18 cellular contexts compared by ENCODE assay signal in the genomic region with DNA sequence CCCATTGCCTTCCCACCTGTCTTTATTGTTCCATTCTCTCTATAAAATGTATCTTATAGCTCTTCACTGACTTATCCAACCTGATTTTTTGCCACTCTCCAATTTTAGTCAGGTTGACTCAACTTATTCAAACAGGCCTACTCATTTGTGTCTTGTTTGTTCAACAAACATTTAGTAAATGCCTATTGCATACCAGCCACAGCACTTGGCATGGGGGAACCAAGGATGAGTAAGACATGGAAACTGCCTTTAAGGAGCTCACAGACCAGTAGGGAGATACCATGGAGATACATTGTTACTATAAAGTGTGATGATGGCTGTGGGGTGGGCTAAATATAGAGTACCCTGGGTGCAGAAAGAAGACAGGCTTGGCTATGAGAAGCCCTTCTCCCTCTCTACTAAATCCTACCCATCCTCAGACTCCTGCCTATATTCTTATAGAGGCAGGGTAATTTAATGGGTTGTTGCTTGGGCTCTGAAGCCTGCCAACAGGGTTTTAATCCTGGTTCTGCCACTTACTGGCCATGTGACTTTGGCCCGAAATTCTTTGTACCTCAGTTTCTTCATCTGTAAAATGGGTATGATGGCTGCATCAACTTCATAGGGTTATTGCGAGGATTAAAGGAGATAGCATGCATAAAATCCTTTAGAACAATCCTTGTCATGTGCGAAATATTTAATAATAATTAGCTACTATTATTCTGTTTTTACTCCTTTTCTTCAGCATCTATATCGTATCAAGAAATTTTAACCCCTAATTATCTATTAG.
DNase-seq lines count a peak whose midpoint lies in the region; ATAC-seq, FAIRE-seq and TF ChIP-seq lines count a peak whose summit lies in the region.
"Had no signal": no experiment of that assay in that cellular context is flagged by ENCODE, and none has a peak within 500 bp of the region (broad histone marks: within the 10 kb centered on the region; RNA-seq: fewer than 3 reads in every experiment).

No MANE protein-coding gene starts in this region.

- POLR2A ChIA-PET in K562 (lab: Yijun Ruan, JAX), result interaction anchor here (0.8 kb wide), 1 partner anchor 23 kb away, joined by 3 read pairs; no protein-coding TSS in a partner anchor
- POLR2A ChIA-PET in HepG2 (lab: Yijun Ruan, JAX), result no interaction called here
- POLR2A ChIA-PET in CD4-positive, alpha-beta T cell (lab: Charles Lee), result no interaction called here

- H3K4me3 ChIP-seq in MG63 (no peak overlapping the region), K562 (no peak overlapping the region), HepG2 (replicated peaks in 1 of 3; ENCODE audit: insufficient read depth in 1 of 3, low read depth in 2 of 3, low read length in 3 of 3) (no peak overlapping the region), Karpas-422 (ENCODE audit: low read length) (no peak overlapping the region)
- H3K4me3 ChIP-seq in effector memory CD4-positive, alpha-beta T cell (ENCODE audit: insufficient read depth, low read depth, low read length, poor library complexity, severe bottlenecking), result no peak overlapping the region
- H3K4me3 ChIP-seq: BLaER1, HAP-1, SK-N-MC had no signal

- no peaks in the 10 kb centered on the region for H3K36me3 ChIP-seq in MG63
- H3K36me3 ChIP-seq in K562 (ENCODE audit: control insufficient read depth, insufficient read depth, low read length), result no peaks in the 10 kb centered on the region
- no peaks in the 10 kb centered on the region for H3K36me3 ChIP-seq in HepG2 (replicated peaks in 1 of 2; ENCODE audit: control insufficient read depth in 1 of 2, insufficient read depth in 2 of 2, low read length in 2 of 2)
- no peaks in the 10 kb centered on the region for H3K36me3 ChIP-seq in Karpas-422 (ENCODE audit: insufficient read depth, low read length)
- H3K36me3 ChIP-seq in effector memory CD4-positive, alpha-beta T cell (ENCODE audit: control insufficient read depth, insufficient read depth, low read length), result no peaks in the 10 kb centered on the region
- H3K36me3 ChIP-seq: BLaER1, HAP-1 had no signal

- no peak overlapping the region for H3K4me2 ChIP-seq in K562 (ENCODE audit: insufficient read depth, low read length)
- H3K4me2 ChIP-seq in HepG2 (ENCODE audit: low read depth, low read length), result no peak overlapping the region
- H3K4me2 ChIP-seq in Karpas-422 (ENCODE audit: low read depth, low read length, poor library complexity, severe bottlenecking), result no peak overlapping the region
- H3K4me2 ChIP-seq: BLaER1 had no signal

- FAIRE-seq in K562 (lab: Jason Lieb, UNC) (no peak), HepG2 (lab: Jason Lieb, UNC) (no peak)
- FAIRE-seq: GM19239, HTR-8/SVneo had no signal

- H3K9me3 ChIP-seq in MG63, result no peaks in the 10 kb centered on the region
- no peaks in the 10 kb centered on the region for H3K9me3 ChIP-seq in K562 (replicated peaks; ENCODE audit: control insufficient read depth, insufficient read depth, low read depth, low read length)
- no peaks in the 10 kb centered on the region for H3K9me3 ChIP-seq in HepG2 (ENCODE audit: low read length)
- no peaks in the 10 kb centered on the region for H3K9me3 ChIP-seq in Karpas-422 (ENCODE audit: low read length)
- no peaks in the 10 kb centered on the region for H3K9me3 ChIP-seq in CD4-positive, alpha-beta T cell (ENCODE audit: control insufficient read depth, low read length)
- H3K9me3 ChIP-seq in effector memory CD4-positive, alpha-beta T cell (ENCODE audit: control insufficient read depth, low read length), result no peaks in the 10 kb centered on the region
- H3K9me3 ChIP-seq: BLaER1, HAP-1 had no signal

- no peaks in the 10 kb centered on the region for H3K36me3 Mint-ChIP-seq in CD4-positive, alpha-beta T cell (ENCODE audit: low read depth)

- H3K27me3 ChIP-seq in MG63 (peaks cover 45% of the 10 kb centered on the region), K562 (ENCODE audit: control insufficient read depth in 2 of 2, insufficient read depth in 2 of 2, low read length in 2 of 2) (peaks cover 0 to 7% of the 10 kb centered on the region in 2 experiments; a peak in 2 of 5 replicates), HepG2 (ENCODE audit: control insufficient read depth in 1 of 2, insufficient read depth in 2 of 2, low read length in 2 of 2) (peaks cover 0 to 16% of the 10 kb centered on the region in 2 experiments; a peak in 1 of 5 replicates), Karpas-422 (ENCODE audit: low read length) (no peaks in the 10 kb centered on the region)
- peaks cover 9% of the 10 kb centered on the region for H3K27me3 ChIP-seq in CD4-positive, alpha-beta T cell (ENCODE audit: control insufficient read depth, insufficient read depth, low read length)
- H3K27me3 ChIP-seq in effector memory CD4-positive, alpha-beta T cell (replicated peaks; ENCODE audit: control insufficient read depth, insufficient read depth, low read length, poor library complexity, severe bottlenecking), result no peaks in the 10 kb centered on the region
- H3K27me3 ChIP-seq: BLaER1 had no signal

- no peak overlapping the region for H3K27ac ChIP-seq in K562 (ENCODE audit: extremely low read depth, low read depth, low read length)
- H3K27ac ChIP-seq in HepG2 (ENCODE audit: extremely low read length, insufficient read depth, low read length), result no peak overlapping the region
- no peak overlapping the region for H3K27ac ChIP-seq in Karpas-422 (ENCODE audit: low read length)
- no peak overlapping the region for H3K27ac ChIP-seq in CD4-positive, alpha-beta T cell (ENCODE audit: low read depth, low read length)
- no peak overlapping the region for H3K27ac ChIP-seq in effector memory CD4-positive, alpha-beta T cell (ENCODE audit: insufficient read depth, low read length, poor library complexity, severe bottlenecking)
- H3K27ac ChIP-seq: BLaER1, HL-60, SK-N-MC had no signal

- H3K9ac ChIP-seq in K562 (ENCODE audit: insufficient read depth in 1 of 2, low read depth in 2 of 2, low read length in 2 of 2), result no peak overlapping the region
- H3K9ac ChIP-seq in HepG2 (ENCODE audit: insufficient read depth, low read depth, low read length), result no peak overlapping the region
- no peak overlapping the region for H3K9ac ChIP-seq in Karpas-422 (ENCODE audit: low read length)
- H3K9ac ChIP-seq: BLaER1 had no signal

- H2AFZ ChIP-seq in K562 (ENCODE audit: low read depth, low read length) (no peak overlapping the region), HepG2 (ENCODE audit: low read length) (no peak overlapping the region), Karpas-422 (ENCODE audit: low read length) (no peak overlapping the region)

- no peaks in the 10 kb centered on the region for H3K9me1 ChIP-seq in K562 (ENCODE audit: control insufficient read depth, insufficient read depth, low read length)

- intact Hi-C loops in K562 (cut with micrococcal nuclease), result no loop called here
- intact Hi-C loops in HepG2 (cut with micrococcal nuclease; ENCODE audit: unreplicated experiment), result no loop called here
- intact Hi-C loops in CD4-positive, alpha-beta T cell (cut with DNase I, micrococcal nuclease), result no loop called here

- no peak overlapping the region for H3K4me3 Mint-ChIP-seq in CD4-positive, alpha-beta T cell

- H3K9me3 Mint-ChIP-seq in CD4-positive, alpha-beta T cell, result no peaks in the 10 kb centered on the region

- TF ChIP-seq EP300 in K562 (IDR thresholded peaks at IDR 0.05; ENCODE audit: low read length), result no peak
- no peak for TF ChIP-seq EP300 in HepG2 (IDR thresholded peaks at IDR 0.05; ENCODE audit: low read depth in 2 of 2, low read length in 2 of 2)
- no peak for TF ChIP-seq EP300 in HepG2 (CRISPR knock-in tag; IDR thresholded peaks at IDR 0.05; ENCODE audit: borderline replicate concordance)

- WGBS in K562 (ENCODE audit: insufficient coverage, low coverage, missing lambda C conversion rate), result 0% methylated on average over 4 of the region's 4 CpGs
- 23% methylated on average over 4 of the region's 4 CpGs for WGBS in HepG2 (ENCODE audit: low lambda C conversion rate)

- H3K4me1 ChIP-seq in K562 (replicated peaks in 1 of 2; ENCODE audit: control insufficient read depth in 2 of 2, insufficient read depth in 2 of 2, low read length in 2 of 2) (no peaks in the 10 kb centered on the region), HepG2 (ENCODE audit: insufficient read depth, low read length) (no peaks in the 10 kb centered on the region), Karpas-422 (ENCODE audit: low read length) (no peaks in the 10 kb centered on the region)
- H3K4me1 ChIP-seq in effector memory CD4-positive, alpha-beta T cell (ENCODE audit: control insufficient read depth, insufficient read depth, low read length, poor library complexity, severe bottlenecking), result no peaks in the 10 kb centered on the region
- H3K4me1 ChIP-seq: BLaER1, HAP-1 had no signal

- no peaks in the 10 kb centered on the region for H3K9me2 ChIP-seq in Karpas-422 (replicated peaks; ENCODE audit: insufficient read depth, low read length)

- ATAC-seq in K562 (no peak), HepG2 (no peak)
- ATAC-seq in CD4-positive, alpha-beta T cell (ENCODE audit: poor library complexity), result no peak

- CTCF ChIA-PET in K562 (lab: Yijun Ruan, JAX; ENCODE audit: low intra/inter-chr PET ratio), result no interaction called here
- CTCF ChIA-PET in HepG2 (lab: Yijun Ruan, JAX; ENCODE audit: low intra/inter-chr PET ratio, low total read pairs), result no interaction called here
- CTCF ChIA-PET in CD4-positive, alpha-beta T cell (lab: Charles Lee), result no interaction called here

- peaks cover 31% of the 10 kb centered on the region for H3K27me3 Mint-ChIP-seq in CD4-positive, alpha-beta T cell

- TF ChIP-seq CTCF in K562 (IDR thresholded peaks at IDR 0.05 in 2 of 3, conservative IDR thresholded peaks at IDR 0.05 in 1 of 3; ENCODE audit: insufficient read depth in 2 of 3, low read depth in 1 of 3, low read length in 3 of 3) (no peak), HepG2 (CRISPR knock-in tag; IDR thresholded peaks at IDR 0.05) (no peak)
- TF ChIP-seq CTCF in CD4-positive, alpha-beta T cell (IDR thresholded peaks at IDR 0.05), result no peak

- peak; percentile 67 for DNase-seq in EH (ENCODE audit: low read depth)
- peak; percentile 25 for DNase-seq in MG63
- DNase-seq in K562 (ENCODE audit: extremely low read depth in 1 of 4, low spot score in 3 of 4), result no peak
- no peak for DNase-seq in HepG2 (ENCODE audit: low spot score)
- DNase-seq in Karpas-422, result no peak
- DNase-seq in CD4-positive, alpha-beta T cell, result no peak
- DNase-seq in NCI-H146 treated with DMSO at 0.1 percent for 48 hours (lab: John Stamatoyannopoulos, UW; ENCODE audit: unreplicated experiment), result no peak
- DNase-seq in effector memory CD4-positive, alpha-beta T cell, result no peak
- DNase-seq: NCI-H1048, NCI-H1436 treated with DMSO at 0.1 percent for 48 hours, NCI-H2081, NCI-H510A treated with DMSO at 0.1 percent for 48 hours had no signal

- no peaks in the 10 kb centered on the region for H3K4me1 Mint-ChIP-seq in CD4-positive, alpha-beta T cell (ENCODE audit: low read depth)

- H4K20me1 ChIP-seq in K562 (replicated peaks; ENCODE audit: control insufficient read depth, insufficient read depth, low read length) (no peaks in the 10 kb centered on the region), HepG2 (ENCODE audit: insufficient read depth, low read length) (no peaks in the 10 kb centered on the region), Karpas-422 (ENCODE audit: insufficient read depth, low read depth, low read length) (no peaks in the 10 kb centered on the region)
- H4K20me1 ChIP-seq: BLaER1 had no signal

- in situ Hi-C loops in K562 (cut with MboI), result no loop called here
- in situ Hi-C loops in HepG2 (cut with HindIII; ENCODE audit: extremely low pct_ligation_motif_present, low pct_unique_long_range_greater_than_20kb), result no loop called here

- no peak overlapping the region for H3K27ac Mint-ChIP-seq in CD4-positive, alpha-beta T cell

- no TSS peak for BruUV-seq in K562 (replicated peaks; lab: Mats Ljungman, UMichigan)
- no TSS peak for BruUV-seq in HepG2 (replicated peaks; lab: Mats Ljungman, UMichigan)

- H3K79me2 ChIP-seq in K562 (ENCODE audit: control insufficient read depth, insufficient read depth, low read length) (no peaks in the 10 kb centered on the region), HepG2 (ENCODE audit: insufficient read depth, low read length) (no peaks in the 10 kb centered on the region), Karpas-422 (ENCODE audit: low read length) (no peaks in the 10 kb centered on the region)

- TF ChIP-seq POLR2A in K562 (conservative IDR thresholded peaks at IDR 0.05) (no peak), HepG2 (IDR thresholded peaks at IDR 0.05; ENCODE audit: insufficient read depth in 1 of 2, low read depth in 2 of 2, low read length in 2 of 2) (no peak)

- TF ChIP-seq RAD21 in K562 (CRISPR knock-in tag; conservative IDR thresholded peaks at IDR 0.05 in 1 of 2, IDR thresholded peaks at IDR 0.05 in 1 of 2) (no peak), HepG2 (CRISPR knock-in tag; IDR thresholded peaks at IDR 0.05) (no peak)

Comparison
In these comparisons a context has a peak if more than half of its experiments do, and no peak if none do; other contexts are left out.
1. DNase-seq: peak in EH (single experiment) and MG63 (single experiment); none in K562 (0 of 4), HepG2 (single experiment), Karpas-422 (single experiment), CD4-positive, alpha-beta T cell (0 of 10), NCI-H146 treated with DMSO at 0.1 percent for 48 hours (single experiment) and effector memory CD4-positive, alpha-beta T cell (0 of 3).